ENCODE assay signal across 8 cellular contexts in genomic region chr5:177312649-177313181, GRCh38. TPM values are rescaled to one million over a fixed set of nuclear protein-coding genes. Genes with fewer than 3 reads are reported as not detected.
DNase-seq lines count a peak whose midpoint lies in the region; ATAC-seq and TF ChIP-seq lines count a peak whose summit lies in the region.

No MANE protein-coding gene starts in this region.

- peaks cover 26% of the 10 kb centered on the region for H3K4me1 ChIP-seq in thymus (ENCODE audit: control insufficient read depth, insufficient read depth, low read length)

- no peaks in the 10 kb centered on the region for H3K9me3 Mint-ChIP-seq in IgD-negative memory B cell
- no peaks in the 10 kb centered on the region for H3K9me3 Mint-ChIP-seq in activated CD8-positive, alpha-beta T cell treated with anti-CD3 and anti-CD28 coated beads for 36 hours

- H3K4me3 Mint-ChIP-seq in IgD-negative memory B cell: peak overlapping the region; percentile 62 to 96 (median 84)
- H3K4me3 Mint-ChIP-seq in activated CD8-positive, alpha-beta T cell treated with anti-CD3 and anti-CD28 coated beads for 36 hours: peak overlapping the region; percentile 89

- H3K27ac ChIP-seq in thymus (ENCODE audit: low read depth): no peak overlapping the region

- 3% methylated on average over 19 of the region's 19 CpGs for WGBS in thymus

- H3K9me3 ChIP-seq in thymus (ENCODE audit: control insufficient read depth): no peaks in the 10 kb centered on the region

- H3K27ac Mint-ChIP-seq in IgD-negative memory B cell: peak overlapping the region in 2 of 3 donors; percentile 84 to 88
- peak overlapping the region; percentile 91 for H3K27ac Mint-ChIP-seq in activated CD8-positive, alpha-beta T cell treated with anti-CD3 and anti-CD28 coated beads for 36 hours

- CTCF ChIA-PET in activated CD8-positive, alpha-beta T cell treated with anti-CD3 and anti-CD28 coated beads for 36 hours (lab: Charles Lee): interaction anchor here (0.7 to 6.2 kb wide), 19 partner anchors 9 to 199 kb away, joined by 3 to 58 read pairs (median 4); partner anchors contain the start of genes PDLIM7, PFN3, PRELID1 and RAB24

- peaks cover 28 to 30% (median 29%) of the 10 kb centered on the region in 3 donors for H3K4me1 Mint-ChIP-seq in IgD-negative memory B cell
- peaks cover 25% of the 10 kb centered on the region for H3K4me1 Mint-ChIP-seq in activated CD8-positive, alpha-beta T cell treated with anti-CD3 and anti-CD28 coated beads for 36 hours (ENCODE audit: low read depth)

- TF ChIP-seq CTCF in activated CD8-positive, alpha-beta T cell treated with anti-CD3 and anti-CD28 coated beads for 36 hours (IDR thresholded peaks at IDR 0.05): no peak

- POLR2A ChIA-PET in activated CD8-positive, alpha-beta T cell treated with anti-CD3 and anti-CD28 coated beads for 36 hours (lab: Charles Lee): interaction anchor here (0.5 to 2.2 kb wide), 18 partner anchors 8 to 289 kb away, joined by 3 to 15 read pairs (median 4); partner anchors contain the start of genes GRK6, LMAN2, PRELID1 and RAB24

- H3K36me3 ChIP-seq in thymus (ENCODE audit: control insufficient read depth, insufficient read depth): peaks cover 8% of the 10 kb centered on the region

- peaks cover 2% of the 10 kb centered on the region for H3K36me3 Mint-ChIP-seq in IgD-negative memory B cell
- peaks cover 6% of the 10 kb centered on the region for H3K36me3 Mint-ChIP-seq in activated CD8-positive, alpha-beta T cell treated with anti-CD3 and anti-CD28 coated beads for 36 hours (ENCODE audit: low read depth)

- peak overlapping the region; percentile 45 for H3K4me3 ChIP-seq in thymus (ENCODE audit: low read length)

- ATAC-seq in GM21717 (IDR thresholded peaks at IDR 0.05; ENCODE audit: unreplicated experiment): peak; percentile 16
- ATAC-seq in activated CD8-positive, alpha-beta T cell treated with anti-CD3 and anti-CD28 coated beads for 36 hours: peak; percentile 24

- peak; percentile 23 for DNase-seq in activated naive CD4-positive, alpha-beta T cell treated with Interleukin-2 at 50 U/mL for 16 hours
- no peak for DNase-seq in activated naive CD4-positive, alpha-beta T cell treated with anti-CD3 and anti-CD28 coated beads, Interleukin-2, amount 50 U/mL, for 16 hours
- DNase-seq in activated CD8-positive, alpha-beta T cell treated with anti-CD3 and anti-CD28 coated beads for 36 hours: peak; percentile 80
- DNase-seq in iPS-NIHi7 (ENCODE audit: extremely low spot score): peak; percentile 54
- no peak for DNase-seq in AG08396 (ENCODE audit: low spot score)

- no peaks in the 10 kb centered on the region for H3K27me3 Mint-ChIP-seq in IgD-negative memory B cell
- no peaks in the 10 kb centered on the region for H3K27me3 Mint-ChIP-seq in activated CD8-positive, alpha-beta T cell treated with anti-CD3 and anti-CD28 coated beads for 36 hours

- intact Hi-C loops in activated CD8-positive, alpha-beta T cell treated with anti-CD3 and anti-CD28 coated beads for 36 hours (cut with micrococcal nuclease): loop anchor here (5.0 to 10.0 kb wide), 2 partner anchors 82 to 185 kb away; partner anchors contain the start of gene PDLIM7

- no peaks in the 10 kb centered on the region for H3K27me3 ChIP-seq in thymus (ENCODE audit: control insufficient read depth, insufficient read depth)

RNA-seq across cellular contexts. Expression of gene MXD3, which starts 1.0 kb away (rescaled TPM):
- 4.1 TPM for polyA plus RNA-seq in IgD-negative memory B cell
- 10 to 100 TPM; 19.3 to 25.1 TPM for total RNA-seq in activated CD8-positive, alpha-beta T cell treated with anti-CD3 and anti-CD28 coated beads for 36 hours
- 16.1 TPM for polyA plus RNA-seq in thymus

RNA-seq across cellular contexts. Expression of gene PRELID1, which starts 9.1 kb away (rescaled TPM):
- polyA plus RNA-seq in IgD-negative memory B cell (248 TPM), thymus (79.1 TPM)
- total RNA-seq in activated CD8-positive, alpha-beta T cell treated with anti-CD3 and anti-CD28 coated beads for 36 hours: 100 to 1,000 TPM; 222 to 233 TPM

RNA-seq across cellular contexts. Expression of gene RAB24, which starts 9.2 kb away (rescaled TPM):
- polyA plus RNA-seq in IgD-negative memory B cell (42.9 TPM), thymus (82.8 TPM)
- 10 to 100 TPM; 26.6 TPM for total RNA-seq in activated CD8-positive, alpha-beta T cell treated with anti-CD3 and anti-CD28 coated beads for 36 hours

RNA-seq across cellular contexts. Expression of gene LMAN2, which starts 38.8 kb away (rescaled TPM):
- 171 TPM for polyA plus RNA-seq in IgD-negative memory B cell
- 10 to 100 TPM; 79.9 to 87.5 TPM for total RNA-seq in activated CD8-positive, alpha-beta T cell treated with anti-CD3 and anti-CD28 coated beads for 36 hours
- polyA plus RNA-seq in thymus: 95.3 TPM

RNA-seq across cellular contexts. Expression of gene RGS14, which starts 45.0 kb away (rescaled TPM):
- 49.5 TPM for polyA plus RNA-seq in IgD-negative memory B cell
- 10 to 100 TPM; 50.4 to 52.5 TPM for total RNA-seq in activated CD8-positive, alpha-beta T cell treated with anti-CD3 and anti-CD28 coated beads for 36 hours
- polyA plus RNA-seq in thymus: 52.7 TPM

Comparison
In these comparisons a context has a peak if more than half of its experiments do, and no peak if none do; other contexts are left out.
1. DNase-seq: peak in activated naive CD4-positive, alpha-beta T cell treated with Interleukin-2 at 50 U/mL for 16 hours (single experiment), activated CD8-positive, alpha-beta T cell treated with anti-CD3 and anti-CD28 coated beads for 36 hours (single experiment) and iPS-NIHi7 (single experiment); none in activated naive CD4-positive, alpha-beta T cell treated with anti-CD3 and anti-CD28 coated beads, Interleukin-2, amount 50 U/mL, for 16 hours (single experiment) and AG08396 (single experiment).